In genomic region chr4:2798399-2799301, GRCh38 we compare ENCODE assay signal across 8 cellular contexts. TPM values are rescaled to one million over a fixed set of nuclear protein-coding genes. Genes with fewer than 3 reads are reported as not detected.
DNase-seq lines count a peak whose midpoint lies in the region; ATAC-seq and TF ChIP-seq lines count a peak whose summit lies in the region.

No MANE protein-coding gene starts in this region.

- no peaks in the 10 kb centered on the region for H3K9me3 Mint-ChIP-seq in activated CD8-positive, alpha-beta T cell treated with anti-CD3 and anti-CD28 coated beads for 36 hours

- intact Hi-C loops in activated CD8-positive, alpha-beta T cell treated with anti-CD3 and anti-CD28 coated beads for 36 hours (cut with micrococcal nuclease): no loop called here
- intact Hi-C loops in sigmoid colon (cut with DNase I) (no loop called here), PC-3 (cut with micrococcal nuclease) (no loop called here)

- in situ Hi-C loops in KBM-7 (cut with MboI; ENCODE audit: low pct_unique_long_range_greater_than_20kb, low sequenced_read_pairs): no loop called here

- no peak overlapping the region for H3K4me2 ChIP-seq in PC-3 (ENCODE audit: low read length)

- no peak overlapping the region for H2AFZ ChIP-seq in PC-3 (ENCODE audit: low read length)

- H3K4me3 ChIP-seq in sigmoid colon: peak overlapping the region in 3 of 4 donors; percentile 7 to 14 (median 11)
- H3K4me3 ChIP-seq in PC-3 (ENCODE audit: low read length): no peak overlapping the region

- H3K27ac Mint-ChIP-seq in activated CD8-positive, alpha-beta T cell treated with anti-CD3 and anti-CD28 coated beads for 36 hours: peak overlapping the region; percentile 84

- peak overlapping the region; percentile 78 for H3K4me3 Mint-ChIP-seq in activated CD8-positive, alpha-beta T cell treated with anti-CD3 and anti-CD28 coated beads for 36 hours

- no peaks in the 10 kb centered on the region for H3F3A ChIP-seq in PC-3 (ENCODE audit: low read length, unreplicated experiment)

- no peaks in the 10 kb centered on the region for H3K9me2 ChIP-seq in PC-3 (replicated peaks; ENCODE audit: low read length)

- BruUV-seq in PC-3 (replicated peaks; lab: Mats Ljungman, UMichigan): no TSS peak

- 32 to 48% methylated on average over 33 of the region's 33 CpGs for WGBS in sigmoid colon, 2 donors

- H3K27ac ChIP-seq in foreskin keratinocyte (no peak overlapping the region), sigmoid colon (peak overlapping the region; percentile 71 to 81 (median 79)), PC-3 (ENCODE audit: low read length) (no peak overlapping the region)

- H3K9me3 ChIP-seq in sigmoid colon: no peaks in the 10 kb centered on the region
- no peaks in the 10 kb centered on the region for H3K9me3 ChIP-seq in PC-3 (ENCODE audit: low read length)

- H4K20me1 ChIP-seq in PC-3 (ENCODE audit: low read length): no peaks in the 10 kb centered on the region

- H3K9ac ChIP-seq in PC-3 (ENCODE audit: low read length): no peak overlapping the region

- H3K27me3 Mint-ChIP-seq in activated CD8-positive, alpha-beta T cell treated with anti-CD3 and anti-CD28 coated beads for 36 hours: no peaks in the 10 kb centered on the region

- TF ChIP-seq EP300 in sigmoid colon (IDR thresholded peaks at IDR 0.05): no peak

- H3K36me3 Mint-ChIP-seq in activated CD8-positive, alpha-beta T cell treated with anti-CD3 and anti-CD28 coated beads for 36 hours (ENCODE audit: low read depth): peaks cover 2% of the 10 kb centered on the region

- TF ChIP-seq POLR2A in sigmoid colon (IDR thresholded peaks at IDR 0.05): no peak

- CTCF ChIA-PET in activated CD8-positive, alpha-beta T cell treated with anti-CD3 and anti-CD28 coated beads for 36 hours (lab: Charles Lee): interaction anchor here (1.0 to 1.5 kb wide), 5 partner anchors 12 to 43 kb away, joined by 3 to 5 read pairs (median 3); partner anchors contain the start of gene TNIP2
- CTCF ChIA-PET in PC-3 (lab: Charles Lee): no interaction called here

- no peaks in the 10 kb centered on the region for H3K79me2 ChIP-seq in PC-3 (ENCODE audit: low read length)

- no peaks in the 10 kb centered on the region for H3K27me3 ChIP-seq in foreskin keratinocyte
- no peaks in the 10 kb centered on the region for H3K27me3 ChIP-seq in sigmoid colon
- no peaks in the 10 kb centered on the region for H3K27me3 ChIP-seq in PC-3 (ENCODE audit: low read length)

- no peak for TF ChIP-seq CTCF in activated CD8-positive, alpha-beta T cell treated with anti-CD3 and anti-CD28 coated beads for 36 hours (IDR thresholded peaks at IDR 0.05)
- TF ChIP-seq CTCF in foreskin keratinocyte (conservative IDR thresholded peaks at IDR 0.05) (no peak), sigmoid colon (IDR thresholded peaks at IDR 0.05) (no peak), PC-3 (conservative IDR thresholded peaks at IDR 0.05; ENCODE audit: low read depth, low read length) (no peak)

- H3K36me3 ChIP-seq in sigmoid colon: no peaks in the 10 kb centered on the region
- H3K36me3 ChIP-seq in PC-3 (ENCODE audit: low read depth, low read length): no peaks in the 10 kb centered on the region

- peaks cover 62% of the 10 kb centered on the region for H3K4me1 Mint-ChIP-seq in activated CD8-positive, alpha-beta T cell treated with anti-CD3 and anti-CD28 coated beads for 36 hours (ENCODE audit: low read depth)

- H3K4me1 ChIP-seq in foreskin keratinocyte (peaks cover 30% of the 10 kb centered on the region), sigmoid colon (peaks cover 0 to 91% (median 76%) of the 10 kb centered on the region in 4 donors), PC-3 (ENCODE audit: insufficient read depth, low read length) (peaks cover 26% of the 10 kb centered on the region)

- ATAC-seq in activated CD8-positive, alpha-beta T cell treated with anti-CD3 and anti-CD28 coated beads for 36 hours: peak; percentile 65
- ATAC-seq in foreskin keratinocyte (peak; percentile 47), PC-3 (no peak)

- DNase-seq in activated gamma-delta T cell treated with Interleukin-2 at 50 U/mL for 16 hours (peak; percentile 24), activated gamma-delta T cell (lab: John Stamatoyannopoulos, UW) (no peak), KBM-7 (peak; percentile 83), foreskin keratinocyte (no peak), sigmoid colon (peak; percentile 83), NCI-H345 (lab: John Stamatoyannopoulos, UW) (no peak), PC-3 (no peak)
- DNase-seq in activated CD8-positive, alpha-beta T cell treated with anti-CD3 and anti-CD28 coated beads for 36 hours: peak; percentile 80

- POLR2A ChIA-PET in activated CD8-positive, alpha-beta T cell treated with anti-CD3 and anti-CD28 coated beads for 36 hours (lab: Charles Lee): interaction anchor here (0.6 to 3.4 kb wide), 14 partner anchors 11 to 161 kb away, joined by 3 to 18 read pairs (median 3); no protein-coding TSS in a partner anchor
- POLR2A ChIA-PET in PC-3 (lab: Charles Lee; ENCODE audit: unreplicated experiment): no interaction called here

RNA-seq across cellular contexts. Expression of gene SH3BP2, which starts 5.8 kb away (rescaled TPM):
- 10 to 100 TPM; 54.8 to 59.0 TPM for total RNA-seq in activated CD8-positive, alpha-beta T cell treated with anti-CD3 and anti-CD28 coated beads for 36 hours
- total RNA-seq in foreskin keratinocyte (12.5 and 15.7 TPM in 2 replicates), sigmoid colon (10 to 100 TPM; 18.4 to 49.3 (median 24.2) TPM), PC-3 (2014; rRNA removed) (16.9 and 17.4 TPM in 2 replicates)
- polyA plus RNA-seq in foreskin keratinocyte (8.3 and 10.8 TPM in 2 replicates), sigmoid colon (10 to 100 TPM; 18.6 to 82.4 (median 35.6) TPM)

RNA-seq across cellular contexts. Expression of gene TNIP2, which starts 42.5 kb away (rescaled TPM):
- total RNA-seq in activated CD8-positive, alpha-beta T cell treated with anti-CD3 and anti-CD28 coated beads for 36 hours: 10 to 100 TPM; 46.1 to 48.1 TPM
- total RNA-seq in foreskin keratinocyte (35.5 and 35.6 TPM in 2 replicates), sigmoid colon (10 to 100 TPM; 56.3 to 68.8 (median 66.9) TPM), PC-3 (2014; rRNA removed) (56.5 and 77.8 TPM in 2 replicates)
- polyA plus RNA-seq in foreskin keratinocyte (36.6 and 41.3 TPM in 2 replicates), sigmoid colon (10 to 100 TPM; 51.7 to 65.0 (median 51.8) TPM)

RNA-seq across cellular contexts. Expression of gene ADD1, which starts 45.0 kb away (rescaled TPM):
- total RNA-seq in activated CD8-positive, alpha-beta T cell treated with anti-CD3 and anti-CD28 coated beads for 36 hours: 100 to 1,000 TPM; 149 to 154 TPM
- total RNA-seq in foreskin keratinocyte (173 and 176 TPM in 2 replicates), sigmoid colon (100 to 1,000 TPM; 166 to 378 (median 183) TPM), PC-3 (2014; rRNA removed) (118 and 124 TPM in 2 replicates)
- polyA plus RNA-seq in foreskin keratinocyte (129 and 130 TPM in 2 replicates), sigmoid colon (100 to 1,000 TPM; 113 to 162 (median 120) TPM)

Comparison
In these comparisons a context has a peak if more than half of its experiments do, and no peak if none do; other contexts are left out.
1. DNase-seq: peak in activated gamma-delta T cell treated with Interleukin-2 at 50 U/mL for 16 hours (single experiment), KBM-7 (single experiment), activated CD8-positive, alpha-beta T cell treated with anti-CD3 and anti-CD28 coated beads for 36 hours (single experiment) and sigmoid colon (single experiment); none in activated gamma-delta T cell (single experiment), foreskin keratinocyte (0 of 2), NCI-H345 (single experiment) and PC-3 (single experiment).
2. H3K27ac ChIP-seq: peak in sigmoid colon (4 of 4); none in foreskin keratinocyte (single experiment) and PC-3 (single experiment).